ENCODE assay signal across 8 cellular contexts in the genomic region with DNA sequence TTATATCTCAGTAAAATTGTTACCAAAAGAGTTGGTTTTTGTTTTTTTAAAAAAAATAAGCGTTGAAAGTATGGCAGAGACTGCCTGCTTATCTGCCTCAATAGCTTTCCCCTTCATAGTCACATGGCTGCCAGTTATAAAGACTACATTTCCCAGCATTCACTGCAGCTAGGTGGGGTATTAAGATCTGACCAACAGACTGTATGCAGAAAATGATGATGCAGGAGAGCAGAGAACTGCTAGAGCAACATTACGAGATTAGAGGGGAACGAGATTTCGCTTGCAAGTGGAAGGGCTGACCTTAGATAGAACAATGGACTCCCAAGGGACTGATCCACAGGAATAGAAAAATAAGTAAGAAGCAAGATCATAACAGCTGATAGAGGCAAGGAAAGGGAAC. TPM values are rescaled to one million over a fixed set of nuclear protein-coding genes. Genes with fewer than 3 reads are reported as not detected.
A peak's percentile ranks its signal among the peaks of the same experiment; 100 is the strongest.
DNase-seq lines count a peak whose midpoint lies in the region; ATAC-seq, FAIRE-seq and TF ChIP-seq lines count a peak whose summit lies in the region.

No MANE protein-coding gene starts in this region.

- WGBS in thyroid gland, 2 donors: 63 to 77% methylated on average over 4 of the region's 4 CpGs

- no peaks in the 10 kb centered on the region for H3K9me3 ChIP-seq in thyroid gland

- H3K9me3 Mint-ChIP-seq in nephron: no peaks in the 10 kb centered on the region

- DNase-seq in G401 (ENCODE audit: low spot score): peak; percentile 81
- peak; percentile 40 for DNase-seq in RKO (ENCODE audit: low spot score)
- no peak for DNase-seq in H54 (ENCODE audit: insufficient read length, low spot score)
- no peak for DNase-seq in occipital lobe (lab: John Stamatoyannopoulos, UW)
- DNase-seq in thyroid gland: no peak

- FAIRE-seq in H54 (lab: Jason Lieb, UNC): no peak

- no peak overlapping the region for H3K4me3 Mint-ChIP-seq in nephron

- ATAC-seq in esophagus mucosa (peak; percentile 54), GM21367 (IDR thresholded peaks at IDR 0.05; ENCODE audit: unreplicated experiment) (no peak)

- no peaks in the 10 kb centered on the region for H3K27me3 ChIP-seq in thyroid gland

- peaks cover 11% of the 10 kb centered on the region for H3K4me1 Mint-ChIP-seq in nephron

- peak overlapping the region; percentile 0 to 21 (median 4) for H3K27ac Mint-ChIP-seq in nephron

- peaks cover 5 to 10% of the 10 kb centered on the region in 2 donors for H3K36me3 ChIP-seq in thyroid gland

- H3K4me1 ChIP-seq in thyroid gland: peaks cover 28 to 50% of the 10 kb centered on the region in 2 donors

- intact Hi-C loops in thyroid gland (cut with DNase I): no loop called here

- H3K4me3 ChIP-seq in thyroid gland (replicated peaks in 1 of 3): no peak overlapping the region

- TF ChIP-seq CTCF in nephron (IDR thresholded peaks at IDR 0.05; ENCODE audit: unreplicated experiment in 3 of 3) (no peak), thyroid gland (IDR thresholded peaks at IDR 0.05) (no peak)

- peak overlapping the region in 1 of 3 donors; percentile 13 for H3K27ac ChIP-seq in thyroid gland

- in situ Hi-C loops in G401 (cut with HindIII; ENCODE audit: low sequenced_read_pairs): no loop called here

- no peak for TF ChIP-seq POLR2A in H54 (IDR thresholded peaks at IDR 0.05; ENCODE audit: low read depth, low read length)
- TF ChIP-seq POLR2A in thyroid gland (IDR thresholded peaks at IDR 0.05): no peak

- H3K27me3 Mint-ChIP-seq in nephron (ENCODE audit: low read depth): no peaks in the 10 kb centered on the region

- H3K36me3 Mint-ChIP-seq in nephron (ENCODE audit: low read depth): peaks cover 48% of the 10 kb centered on the region

RNA-seq across cellular contexts. Expression of a gene that starts 14.3 kb away (rescaled TPM):
- 562 and 605 TPM in 2 replicates for total RNA-seq in G401 (2014; rRNA removed; shearing (Covaris generic))
- total RNA-seq in esophagus mucosa (311 TPM), occipital lobe (146 TPM), thyroid gland (100 to 1,000 TPM; 437 to 789 (median 587) TPM)

RNA-seq across cellular contexts. Expression of a gene that starts 14.8 kb away (rescaled TPM):
- total RNA-seq in G401 (2014; rRNA removed; shearing (Covaris generic)): 23.7 and 25.7 TPM in 2 replicates
- total RNA-seq in esophagus mucosa: 12.4 TPM
- 10.1 TPM for total RNA-seq in occipital lobe
- 100 to 1,000 TPM in 2 of 4 donors, 10 to 100 TPM in 2; 50.4 to 177 (median 94.8) TPM for total RNA-seq in thyroid gland

RNA-seq across cellular contexts. Expression of a gene that starts 24.8 kb away (rescaled TPM):
- total RNA-seq in G401 (2014; rRNA removed; shearing (Covaris generic)): 0.14 and 0.55 TPM in 2 replicates
- total RNA-seq in esophagus mucosa: 0.88 TPM
- total RNA-seq in occipital lobe: 0.62 TPM
- total RNA-seq in thyroid gland: 1 to 10 TPM; 3.5 to 7.9 (median 5.9) TPM

RNA-seq across cellular contexts. Expression of a gene that starts 31.7 kb away (rescaled TPM):
- 7.4 and 7.8 TPM in 2 replicates for total RNA-seq in G401 (2014; rRNA removed; shearing (Covaris generic))
- 6.1 TPM for total RNA-seq in esophagus mucosa
- total RNA-seq in occipital lobe: 12.3 TPM
- 10 to 100 TPM; 10.7 to 20.9 (median 16.7) TPM for total RNA-seq in thyroid gland

RNA-seq across cellular contexts. Expression of a gene that starts 39.3 kb away (rescaled TPM):
- total RNA-seq in G401 (2014; rRNA removed; shearing (Covaris generic)): 2.5 TPM in 1 of 2 replicates, not detected in the other
- 296 TPM for total RNA-seq in esophagus mucosa
- total RNA-seq in occipital lobe: 57.6 TPM
- 100 to 1,000 TPM; 161 to 398 (median 226) TPM for total RNA-seq in thyroid gland

Comparison
In these comparisons a context has a peak if more than half of its experiments do, and no peak if none do; other contexts are left out.
1. DNase-seq: peak in G401 (single experiment) and RKO (single experiment); none in H54 (single experiment), occipital lobe (single experiment) and thyroid gland (0 of 2).